15 cellular contexts compared by ENCODE assay signal in the genomic region with DNA sequence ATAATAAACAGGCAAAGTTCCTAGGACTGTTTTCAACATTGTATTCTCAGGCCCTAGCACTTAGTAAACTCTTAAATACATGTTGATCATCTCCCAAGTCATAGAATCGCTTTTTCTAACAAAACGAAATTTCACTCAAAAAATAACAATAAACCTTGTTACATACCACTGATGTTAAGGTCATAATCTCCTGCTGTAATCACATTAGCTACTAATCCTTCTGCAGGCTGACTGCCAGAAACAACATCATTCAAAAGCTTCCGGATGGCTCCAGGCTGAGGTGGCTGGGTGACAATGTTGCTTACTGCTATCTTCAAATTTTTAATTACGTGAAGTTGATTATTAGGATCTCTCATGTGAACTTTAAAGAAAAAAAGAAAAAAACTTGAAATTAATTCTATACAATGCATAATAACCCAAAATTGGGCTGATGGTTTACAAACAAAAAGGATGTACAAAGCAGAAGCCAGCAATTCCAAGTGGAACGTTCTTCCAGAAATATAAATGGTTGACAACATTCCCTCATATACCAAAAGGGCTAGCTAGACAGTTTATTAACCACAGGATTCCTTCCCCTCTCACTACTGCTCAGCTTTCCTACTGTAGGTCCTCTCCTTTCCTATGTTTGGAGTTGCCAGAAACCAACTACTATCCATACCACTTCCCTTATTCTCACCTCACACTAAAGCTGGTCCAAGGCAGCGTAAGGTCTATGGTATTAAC. TPM values are rescaled to one million over a fixed set of nuclear protein-coding genes. Genes with fewer than 3 reads are reported as not detected.
DNase-seq lines count a peak whose midpoint lies in the region; ATAC-seq and TF ChIP-seq lines count a peak whose summit lies in the region.
"Had no signal": no experiment of that assay in that cellular context is flagged by ENCODE, and none has a peak within 500 bp of the region (broad histone marks: within the 10 kb centered on the region; RNA-seq: fewer than 3 reads in every experiment).

No MANE protein-coding gene starts in this region.

- H3K79me2 ChIP-seq in GM23338 (replicated peaks; ENCODE audit: insufficient read depth), result peaks cover 86% of the 10 kb centered on the region

- H3K4me3 Mint-ChIP-seq in GM23338, result no peak overlapping the region
- H3K4me3 Mint-ChIP-seq in activated CD4-positive, alpha-beta memory T cell treated with anti-CD3 and anti-CD28 coated beads, Interleukin-2, amount 10 ng/mL, durations not matched to agents 7 days and 5 days, result no peak overlapping the region
- H3K4me3 Mint-ChIP-seq: activated CD4-positive, alpha-beta T cell treated with anti-CD3 and anti-CD28 coated beads for 36 hours; activated T-helper 17 cell treated with anti-CD3 and anti-CD28 coated beads, Interleukin-2, amount 50 U/mL, for 72 hours; CD14-positive monocyte; neural crest cell had no signal

- peak overlapping the region; percentile 57; the same call in 1 of the 2 replicates for H3K27ac ChIP-seq in GM23338 (ENCODE audit: low read depth)
- H3K27ac ChIP-seq in epithelial cell of prostate, result peak overlapping the region; percentile 10
- H3K27ac ChIP-seq: stomach had no signal

- no peaks in the 10 kb centered on the region for H3K27me3 Mint-ChIP-seq in GM23338 (ENCODE audit: insufficient read depth, low read depth, poor library complexity)
- no peaks in the 10 kb centered on the region for H3K27me3 Mint-ChIP-seq in activated CD4-positive, alpha-beta memory T cell treated with anti-CD3 and anti-CD28 coated beads, Interleukin-2, amount 10 ng/mL, durations not matched to agents 7 days and 5 days
- H3K27me3 Mint-ChIP-seq: activated CD4-positive, alpha-beta T cell treated with anti-CD3 and anti-CD28 coated beads for 36 hours; activated T-helper 17 cell treated with anti-CD3 and anti-CD28 coated beads, Interleukin-2, amount 50 U/mL, for 72 hours had no signal

- no peak overlapping the region for H3K27ac Mint-ChIP-seq in GM23338
- no peak overlapping the region for H3K27ac Mint-ChIP-seq in activated CD4-positive, alpha-beta memory T cell treated with anti-CD3 and anti-CD28 coated beads, Interleukin-2, amount 10 ng/mL, durations not matched to agents 7 days and 5 days
- H3K27ac Mint-ChIP-seq: activated CD4-positive, alpha-beta T cell treated with anti-CD3 and anti-CD28 coated beads for 36 hours; activated T-helper 17 cell treated with anti-CD3 and anti-CD28 coated beads, Interleukin-2, amount 50 U/mL, for 72 hours had no signal

- no peak overlapping the region for H2AFZ ChIP-seq in GM23338

- no peaks in the 10 kb centered on the region for H3K4me1 Mint-ChIP-seq in GM23338
- peaks cover 4% of the 10 kb centered on the region for H3K4me1 Mint-ChIP-seq in activated CD4-positive, alpha-beta memory T cell treated with anti-CD3 and anti-CD28 coated beads, Interleukin-2, amount 10 ng/mL, durations not matched to agents 7 days and 5 days
- H3K4me1 Mint-ChIP-seq: neural crest cell had no signal

- no peak for DNase-seq in GM23338 (ENCODE audit: low spot score)
- no peak for DNase-seq in epithelial cell of prostate (ENCODE audit: low read depth, low spot score)
- DNase-seq in retinal pigment epithelial cell (ENCODE audit: low read depth), result peak; percentile 86
- no peak for DNase-seq in activated CD4-positive, alpha-beta memory T cell treated with anti-CD3 and anti-CD28 coated beads, Interleukin-2, amount 10 ng/mL, durations not matched to agents 7 days and 5 days
- DNase-seq in effector CD4-positive, alpha-beta T cell, result no peak
- DNase-seq: activated CD4-positive, alpha-beta T cell treated with anti-CD3 and anti-CD28 coated beads for 36 hours; anterior cingulate cortex; effector memory CD4-positive, alpha-beta T cell; sigmoid colon; stomach had no signal

- H3K4me3 ChIP-seq in GM23338 (no peak overlapping the region), retinal pigment epithelial cell (ENCODE audit: low read length) (no peak overlapping the region)
- H3K4me3 ChIP-seq: sigmoid colon, stomach had no signal

- H3K36me3 ChIP-seq in GM23338 (ENCODE audit: insufficient read depth), result peaks cover 24% of the 10 kb centered on the region; the same call in 1 of the 2 replicates

- H3K9me3 Mint-ChIP-seq in GM23338, result no peaks in the 10 kb centered on the region
- H3K9me3 Mint-ChIP-seq in activated CD4-positive, alpha-beta memory T cell treated with anti-CD3 and anti-CD28 coated beads, Interleukin-2, amount 10 ng/mL, durations not matched to agents 7 days and 5 days, result no peaks in the 10 kb centered on the region
- H3K9me3 Mint-ChIP-seq: activated T-helper 17 cell treated with anti-CD3 and anti-CD28 coated beads, Interleukin-2, amount 50 U/mL, for 72 hours; neural crest cell had no signal

- TF ChIP-seq CTCF in GM23338 (conservative IDR thresholded peaks at IDR 0.05; ENCODE audit: low read depth in 2 of 2) (no peak), retinal pigment epithelial cell (conservative IDR thresholded peaks at IDR 0.05; ENCODE audit: low read depth, low read length) (no peak)

- H3K4me1 ChIP-seq in GM23338 (ENCODE audit: insufficient read depth), result no peaks in the 10 kb centered on the region

- H4K20me1 ChIP-seq in GM23338 (replicated peaks; ENCODE audit: insufficient read depth), result peaks cover 11% of the 10 kb centered on the region; the same call in 1 of the 2 replicates

- H3K9me2 ChIP-seq in GM23338 (ENCODE audit: insufficient read depth), result no peaks in the 10 kb centered on the region

- H3K4me2 ChIP-seq in GM23338, result no peak overlapping the region

- H3K36me3 Mint-ChIP-seq in GM23338 (ENCODE audit: low read depth), result peaks cover 23% of the 10 kb centered on the region
- peaks cover 23% of the 10 kb centered on the region for H3K36me3 Mint-ChIP-seq in activated CD4-positive, alpha-beta memory T cell treated with anti-CD3 and anti-CD28 coated beads, Interleukin-2, amount 10 ng/mL, durations not matched to agents 7 days and 5 days (ENCODE audit: low read depth)

- H3F3A ChIP-seq in GM23338 (replicated peaks; ENCODE audit: low read depth), result 0 out of 2 replicates have a peak, but pooled peaks cover 6% of the 10 kb centered on the region

- ATAC-seq in GM23338 (no peak), SK-N-SH treated with all-trans-retinoic acid at 6 μM for 48 hours (peak; percentile 76), GM18511 (IDR thresholded peaks at IDR 0.05; ENCODE audit: unreplicated experiment) (no peak)
- ATAC-seq: activated CD4-positive, alpha-beta T cell treated with anti-CD3 and anti-CD28 coated beads for 36 hours; activated T-helper 17 cell treated with anti-CD3 and anti-CD28 coated beads, Interleukin-2, amount 50 U/mL, for 72 hours had no signal

- POLR2A ChIA-PET in activated CD4-positive, alpha-beta memory T cell treated with anti-CD3 and anti-CD28 coated beads, Interleukin-2, amount 10 ng/mL, durations not matched to agents 7 days and 5 days (lab: Charles Lee), result no interaction called here

- CTCF ChIA-PET in activated CD4-positive, alpha-beta memory T cell treated with anti-CD3 and anti-CD28 coated beads, Interleukin-2, amount 10 ng/mL, durations not matched to agents 7 days and 5 days (lab: Charles Lee), result no interaction called here

- no peaks in the 10 kb centered on the region for H3K27me3 ChIP-seq in GM23338 (ENCODE audit: insufficient read depth)
- H3K27me3 ChIP-seq: sigmoid colon, stomach had no signal

TF ChIP-seq in GM23338, 12 proteins besides CTCF, POLR2A, EP300 and RAD21 (continues in another document):
- TF ChIP-seq CREB1 (CRISPR knock-in tag; IDR thresholded peaks at IDR 0.05; ENCODE audit: low read depth) (no peak), ZNF331 (CRISPR knock-in tag; IDR thresholded peaks at IDR 0.05; ENCODE audit: low read depth) (no peak), JUNB (IDR thresholded peaks at IDR 0.05; ENCODE audit: unreplicated experiment) (no peak)

TF ChIP-seq in SK-N-SH treated with all-trans-retinoic acid at 6 μM for 48 hours, 23 proteins besides CTCF, POLR2A, EP300 and RAD21 (continues in another document):
- TF ChIP-seq OSR1 (CRISPR knock-in tag; IDR thresholded peaks at IDR 0.05) (no peak), PPARA (CRISPR knock-in tag; IDR thresholded peaks at IDR 0.05; ENCODE audit: borderline replicate concordance) (no peak), CSRNP3 (CRISPR knock-in tag; IDR thresholded peaks at IDR 0.05) (no peak; the same call in 1 of the 2 replicates), CSDC2 (CRISPR knock-in tag; IDR thresholded peaks at IDR 0.05) (no peak), RARB (CRISPR knock-in tag; IDR thresholded peaks at IDR 0.05) (no peak), ARNTL (CRISPR knock-in tag; IDR thresholded peaks at IDR 0.05; ENCODE audit: borderline replicate concordance, low read depth) (no peak), ZC3H10 (CRISPR knock-in tag; IDR thresholded peaks at IDR 0.05) (no peak), ZFP3 (CRISPR knock-in tag; IDR thresholded peaks at IDR 0.05) (no peak), TOX (CRISPR knock-in tag; IDR thresholded peaks at IDR 0.05; ENCODE audit: borderline replicate concordance) (no peak)
- TF ChIP-seq, protein P1, sequence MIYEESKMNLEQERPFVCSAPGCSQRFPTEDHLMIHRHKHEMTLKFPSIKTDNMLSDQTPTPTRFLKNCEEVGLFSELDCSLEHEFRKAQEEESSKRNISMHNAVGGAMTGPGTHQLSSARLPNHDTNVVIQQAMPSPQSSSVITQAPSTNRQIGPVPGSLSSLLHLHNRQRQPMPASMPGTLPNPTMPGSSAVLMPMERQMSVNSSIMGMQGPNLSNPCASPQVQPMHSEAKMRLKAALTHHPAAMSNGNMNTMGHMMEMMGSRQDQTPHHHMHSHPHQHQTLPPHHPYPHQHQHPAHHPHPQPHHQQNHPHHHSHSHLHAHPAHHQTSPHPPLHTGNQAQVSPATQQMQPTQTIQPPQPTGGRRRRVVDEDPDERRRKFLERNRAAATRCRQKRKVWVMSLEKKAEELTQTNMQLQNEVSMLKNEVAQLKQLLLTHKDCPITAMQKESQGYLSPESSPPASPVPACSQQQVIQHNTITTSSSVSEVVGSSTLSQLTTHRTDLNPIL (CRISPR knock-in tag; IDR thresholded peaks at IDR 0.05; ENCODE audit: low read depth), result 0 out of 2 replicates have a peak, but pooled peaks have one; percentile 41

RNA-seq across cellular contexts. Expression of gene TRAPPC8, which starts 11.6 kb away (rescaled TPM):
- total RNA-seq in GM23338 (2014; rRNA removed; shearing (Covaris generic)), result 45.5 and 66.2 TPM in 2 replicates
- 20.1 and 27.2 TPM in 2 replicates for polyA plus RNA-seq in GM23338 (2016; fragmentation: Nextera tagmentation; extraction: Ambion mirVana)
- 10 to 100 TPM; 40.1 to 42.7 TPM for total RNA-seq in activated CD4-positive, alpha-beta memory T cell treated with anti-CD3 and anti-CD28 coated beads, Interleukin-2, amount 10 ng/mL, durations not matched to agents 7 days and 5 days
